32 cellular contexts compared by ENCODE assay signal in genomic region chr2:127581050-127581345, GRCh38. TPM values are rescaled to one million over a fixed set of nuclear protein-coding genes. Genes with fewer than 3 reads are reported as not detected.
"Had no signal": no experiment of that assay in that cellular context is flagged by ENCODE, and none has a peak within 500 bp of the region (broad histone marks: within the 10 kb centered on the region; RNA-seq: fewer than 3 reads in every experiment).

No MANE protein-coding gene starts in this region.

- ATAC-seq: activated CD8-positive, alpha-beta T cell treated with anti-CD3 and anti-CD28 coated beads, Interleukin-2, amount 10 ng/mL, durations not matched to agents 7 days and 5 days; gastroesophageal sphincter; left lung; sciatic nerve; stimulated activated memory B cell treated with anti-CD40 and anti-IgM and Interleukin-4, amounts not matched to agents 10 μg/mL and 1 μg/mL and 100 μg/mL, for 72 hours; WTC11 had no signal

- H3K36me3 Mint-ChIP-seq: activated naive CD8-positive, alpha-beta T cell; immature natural killer cell; naive B cell; stimulated activated memory B cell treated with anti-CD40 and anti-IgM and Interleukin-4, amounts not matched to agents 10 μg/mL and 1 μg/mL and 100 μg/mL, for 72 hours; WTC11 had no signal

- DNase-seq: activated CD4-positive, alpha-beta T cell treated with anti-CD3 and anti-CD28 coated beads for 1 hour; activated CD4-positive, alpha-beta T cell treated with anti-CD3 and anti-CD28 coated beads, Interleukin-2, amount 10 ng/mL, durations not matched to agents 7 days and 5 days; activated CD8-positive, alpha-beta T cell treated with anti-CD3 and anti-CD28 coated beads, Interleukin-2, amount 10 ng/mL, durations not matched to agents 7 days and 5 days; activated naive CD4-positive, alpha-beta T cell treated with Interleukin-2 at 50 U/mL for 16 hours; activated T-cell treated with anti-CD3 and anti-CD28 coated beads, Interleukin-2, amount 50 U/mL, for 24 hours; anterior cingulate cortex; effector memory CD4-positive, alpha-beta T cell; hippocampal formation; immature natural killer cell; left lung; naive B cell; nephron progenitor cell; stimulated activated CD4-positive, alpha-beta T cell treated with anti-CD3 and anti-CD28 coated beads, Interleukin-1b, Interleukin-23, amount 100 ng/mL, for 48 hours; stimulated activated CD4-positive, alpha-beta T cell treated with anti-CD3 and anti-CD28 coated beads, Interleukin-4, amount 100 ng/mL, for 4 hours; T-helper 2 cell; thyroid gland had no signal

- H3K27ac Mint-ChIP-seq: activated CD4-positive, alpha-beta T cell treated with anti-CD3 and anti-CD28 coated beads, Interleukin-2, amount 10 ng/mL, durations not matched to agents 7 days and 5 days; activated CD8-positive, alpha-beta T cell treated with anti-CD3 and anti-CD28 coated beads, Interleukin-2, amount 10 ng/mL, durations not matched to agents 7 days and 5 days; activated naive CD8-positive, alpha-beta T cell; activated T-cell treated with anti-CD3 and anti-CD28 coated beads, Interleukin-2, amount 50 U/mL, for 24 hours; activated T-helper 2 cell treated with anti-CD3 and anti-CD28 coated beads, Interferon-gamma antibody, Interleukin-2, Interleukin-4, amounts not matched to agents 10 μg/mL and 5 μg/mL and 100 μg/mL, durations not matched to agents 14 hours and 24 hours and 36 hours; immature natural killer cell; nephron progenitor cell; progenitor cell of endocrine pancreas; stimulated activated memory B cell treated with anti-CD40 and anti-IgM and Interleukin-4, amounts not matched to agents 10 μg/mL and 1 μg/mL and 100 μg/mL, for 72 hours; WTC11 had no signal

- H3K4me1 Mint-ChIP-seq: central memory CD8-positive, alpha-beta T cell had no signal

- H3K27me3 Mint-ChIP-seq: activated naive CD8-positive, alpha-beta T cell; naive B cell; stimulated activated memory B cell treated with anti-CD40 and anti-IgM and Interleukin-4, amounts not matched to agents 10 μg/mL and 1 μg/mL and 100 μg/mL, for 72 hours had no signal

- H3K9me3 ChIP-seq: gastroesophageal sphincter, left lung, ovary, stomach, thyroid gland, upper lobe of left lung had no signal

- FAIRE-seq: bronchial epithelial cell, colon had no signal

- H3K4me1 ChIP-seq: left lung, stomach, thyroid gland had no signal

- H3K4me3 ChIP-seq: dorsolateral prefrontal cortex, gastroesophageal sphincter, left lung, ovary, skin epidermis, stomach, thyroid gland, upper lobe of left lung had no signal

- H3K4me3 Mint-ChIP-seq: activated CD4-positive, alpha-beta T cell treated with anti-CD3 and anti-CD28 coated beads, Interleukin-2, amount 10 ng/mL, durations not matched to agents 7 days and 5 days; activated CD8-positive, alpha-beta T cell treated with anti-CD3 and anti-CD28 coated beads, Interleukin-2, amount 10 ng/mL, durations not matched to agents 7 days and 5 days; activated naive CD8-positive, alpha-beta T cell; activated T-cell treated with anti-CD3 and anti-CD28 coated beads, Interleukin-2, amount 50 U/mL, for 24 hours; central memory CD8-positive, alpha-beta T cell; immature natural killer cell; nephron progenitor cell; stimulated activated memory B cell treated with anti-CD40 and anti-IgM and Interleukin-4, amounts not matched to agents 10 μg/mL and 1 μg/mL and 100 μg/mL, for 72 hours; WTC11 had no signal

- H3K27ac ChIP-seq: dorsolateral prefrontal cortex, gastroesophageal sphincter, left lung, ovary, skin epidermis, stomach, thyroid gland, upper lobe of left lung had no signal

- H3K27me3 ChIP-seq: dorsolateral prefrontal cortex, gastroesophageal sphincter, left lung, ovary, thyroid gland, upper lobe of left lung had no signal

- H3K36me3 ChIP-seq: gastroesophageal sphincter, left lung, ovary, stomach, thyroid gland, upper lobe of left lung had no signal

- H3K9me3 Mint-ChIP-seq: activated CD4-positive, alpha-beta T cell treated with anti-CD3 and anti-CD28 coated beads, Interleukin-2, amount 10 ng/mL, durations not matched to agents 7 days and 5 days; activated T-cell treated with anti-CD3 and anti-CD28 coated beads, Interleukin-2, amount 50 U/mL, for 24 hours; activated T-helper 2 cell treated with anti-CD3 and anti-CD28 coated beads, Interferon-gamma antibody, Interleukin-2, Interleukin-4, amounts not matched to agents 10 μg/mL and 5 μg/mL and 100 μg/mL, durations not matched to agents 14 hours and 24 hours and 36 hours; central memory CD8-positive, alpha-beta T cell; immature natural killer cell; naive B cell; nephron progenitor cell; stimulated activated memory B cell treated with anti-CD40 and anti-IgM and Interleukin-4, amounts not matched to agents 10 μg/mL and 1 μg/mL and 100 μg/mL, for 72 hours; WTC11 had no signal

RNA-seq across cellular contexts. Expression of gene MYO7B, which starts 45.5 kb away (rescaled TPM):
- total RNA-seq: bronchial epithelial cell, progenitor cell of endocrine pancreas, WTC11 had no signal
- polyA plus RNA-seq: fibroblast of lung had no signal
